In the genomic region with DNA sequence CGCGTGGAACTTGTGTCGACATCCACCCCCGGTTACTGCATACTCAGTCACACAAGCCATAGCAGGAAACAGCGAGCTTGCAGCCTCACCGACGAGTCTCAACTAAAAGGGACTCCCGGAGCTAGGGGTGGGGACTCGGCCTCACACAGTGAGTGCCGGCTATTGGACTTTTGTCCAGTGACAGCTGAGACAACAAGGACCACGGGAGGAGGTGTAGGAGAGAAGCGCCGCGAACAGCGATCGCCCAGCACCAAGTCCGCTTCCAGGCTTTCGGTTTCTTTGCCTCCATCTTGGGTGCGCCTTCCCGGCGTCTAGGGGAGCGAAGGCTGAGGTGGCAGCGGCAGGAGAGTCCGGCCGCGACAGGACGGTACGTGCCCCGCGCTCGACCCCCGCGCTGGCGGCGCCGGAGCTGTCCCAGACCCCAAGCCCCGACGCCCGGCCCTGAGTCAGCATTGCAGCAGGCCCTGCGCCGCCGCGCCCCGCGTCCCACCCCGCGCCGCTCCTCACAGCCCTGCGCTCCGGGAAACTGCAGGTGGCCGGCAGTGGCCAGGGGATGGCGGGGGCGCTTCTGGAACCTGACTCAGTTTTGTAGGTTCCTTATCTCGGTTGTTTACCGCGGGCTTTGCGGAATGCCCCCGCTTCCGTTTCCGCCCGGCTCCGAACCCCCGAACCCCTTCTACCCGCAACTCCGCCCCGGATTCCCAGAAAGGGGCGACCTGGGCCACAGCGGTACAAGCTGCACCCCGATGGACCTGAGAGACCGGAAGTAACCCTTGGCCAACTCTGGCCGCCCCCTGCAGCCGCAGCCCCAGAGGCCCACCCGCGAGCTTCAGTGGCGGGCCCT, we compare ENCODE assay signal across 8 cellular contexts. TPM values are rescaled to one million over a fixed set of nuclear protein-coding genes. Genes with fewer than 3 reads are reported as not detected.
DNase-seq lines count a peak whose midpoint lies in the region; ATAC-seq and TF ChIP-seq lines count a peak whose summit lies in the region.

Gene CFLAR (plus strand): TSS at position 50 of the 844 bp plus-strand sequence. CDS start 13,702 bp downstream, outside the sequence.

- no peaks in the 10 kb centered on the region for H3K9me3 Mint-ChIP-seq in Calu3 (ENCODE audit: low read depth, unreplicated experiment)
- H3K9me3 Mint-ChIP-seq in activated T-helper 17 cell treated with anti-CD3 and anti-CD28 coated beads, Interleukin-2, amount 50 U/mL, for 72 hours = no peaks in the 10 kb centered on the region
- H3K9me3 Mint-ChIP-seq in natural killer cell treated with Interleukin-12 subunit alpha and Interleukin-12 subunit beta and Interleukin-15 and Interleukin-18, amount 100 ng/mL, for 72 hours = no peaks in the 10 kb centered on the region
- H3K9me3 Mint-ChIP-seq in stimulated activated naive CD8-positive, alpha-beta T cell treated with anti-CD3 and anti-CD28 coated beads, Interleukin-15, Interleukin-2, amounts not matched to agents 100 ng/mL and 50 ng/mL, for 24 hours = no peaks in the 10 kb centered on the region

- H3K4me3 Mint-ChIP-seq in Calu3 (ENCODE audit: low read depth, unreplicated experiment) = peak within 1 kb of the TSS; percentile 71
- peak within 1 kb of the TSS; percentile 88 for H3K4me3 Mint-ChIP-seq in activated T-helper 17 cell treated with anti-CD3 and anti-CD28 coated beads, Interleukin-2, amount 50 U/mL, for 72 hours
- peak within 1 kb of the TSS; percentile 94 for H3K4me3 Mint-ChIP-seq in natural killer cell treated with Interleukin-12 subunit alpha and Interleukin-12 subunit beta and Interleukin-15 and Interleukin-18, amount 100 ng/mL, for 72 hours
- peak within 1 kb of the TSS; percentile 99 for H3K4me3 Mint-ChIP-seq in stimulated activated naive CD8-positive, alpha-beta T cell treated with anti-CD3 and anti-CD28 coated beads, Interleukin-15, Interleukin-2, amounts not matched to agents 100 ng/mL and 50 ng/mL, for 24 hours

- H3K36me3 Mint-ChIP-seq in Calu3 (ENCODE audit: insufficient read depth, unreplicated experiment) = peaks cover 83% of the 10 kb centered on the region
- H3K36me3 Mint-ChIP-seq in activated T-helper 17 cell treated with anti-CD3 and anti-CD28 coated beads, Interleukin-2, amount 50 U/mL, for 72 hours (ENCODE audit: low read depth) = peaks cover 60% of the 10 kb centered on the region
- H3K36me3 Mint-ChIP-seq in natural killer cell treated with Interleukin-12 subunit alpha and Interleukin-12 subunit beta and Interleukin-15 and Interleukin-18, amount 100 ng/mL, for 72 hours = peaks cover 28% of the 10 kb centered on the region
- peaks cover 13% of the 10 kb centered on the region for H3K36me3 Mint-ChIP-seq in stimulated activated naive CD8-positive, alpha-beta T cell treated with anti-CD3 and anti-CD28 coated beads, Interleukin-15, Interleukin-2, amounts not matched to agents 100 ng/mL and 50 ng/mL, for 24 hours (ENCODE audit: low read depth)

- no peaks in the 10 kb centered on the region for H3K27me3 Mint-ChIP-seq in Calu3 (ENCODE audit: unreplicated experiment)
- H3K27me3 Mint-ChIP-seq in activated T-helper 17 cell treated with anti-CD3 and anti-CD28 coated beads, Interleukin-2, amount 50 U/mL, for 72 hours = no peaks in the 10 kb centered on the region
- H3K27me3 Mint-ChIP-seq in natural killer cell treated with Interleukin-12 subunit alpha and Interleukin-12 subunit beta and Interleukin-15 and Interleukin-18, amount 100 ng/mL, for 72 hours = no peaks in the 10 kb centered on the region
- H3K27me3 Mint-ChIP-seq in stimulated activated naive CD8-positive, alpha-beta T cell treated with anti-CD3 and anti-CD28 coated beads, Interleukin-15, Interleukin-2, amounts not matched to agents 100 ng/mL and 50 ng/mL, for 24 hours = no peaks in the 10 kb centered on the region

- CTCF ChIA-PET in Calu3 (lab: Charles Lee) = interaction anchor here (0.7 to 3.5 kb wide), 2 partner anchors 42 to 211 kb away, joined by 3 to 20 read pairs; no protein-coding TSS in a partner anchor

- H3K4me1 Mint-ChIP-seq in Calu3 (ENCODE audit: low read depth, unreplicated experiment) = peaks cover 29% of the 10 kb centered on the region
- H3K4me1 Mint-ChIP-seq in activated T-helper 17 cell treated with anti-CD3 and anti-CD28 coated beads, Interleukin-2, amount 50 U/mL, for 72 hours = peaks cover 8% of the 10 kb centered on the region
- peaks cover 33 to 51% of the 10 kb centered on the region in 2 donors for H3K4me1 Mint-ChIP-seq in natural killer cell treated with Interleukin-12 subunit alpha and Interleukin-12 subunit beta and Interleukin-15 and Interleukin-18, amount 100 ng/mL, for 72 hours (ENCODE audit: low read depth in 2 of 2)
- H3K4me1 Mint-ChIP-seq in stimulated activated naive CD8-positive, alpha-beta T cell treated with anti-CD3 and anti-CD28 coated beads, Interleukin-15, Interleukin-2, amounts not matched to agents 100 ng/mL and 50 ng/mL, for 24 hours (ENCODE audit: low read depth) = peaks cover 42% of the 10 kb centered on the region

- DNase-seq in Calu3 = peak; percentile 82
- peak; percentile 61 for DNase-seq in HuH-7 (ENCODE audit: low spot score)
- DNase-seq in RPMI8226 = peak; percentile 66
- peak; percentile 72 for DNase-seq in fibroblast of mammary gland (ENCODE audit: low read depth)
- peak; percentile 97 for DNase-seq in natural killer cell treated with Interleukin-12 subunit alpha and Interleukin-12 subunit beta and Interleukin-15 and Interleukin-18, amount 100 ng/mL, for 72 hours (ENCODE audit: low spot score)

- peak within 1 kb of the TSS; percentile 99 for H3K27ac Mint-ChIP-seq in Calu3 (ENCODE audit: unreplicated experiment)
- peak within 1 kb of the TSS; percentile 93 for H3K27ac Mint-ChIP-seq in activated T-helper 17 cell treated with anti-CD3 and anti-CD28 coated beads, Interleukin-2, amount 50 U/mL, for 72 hours
- H3K27ac Mint-ChIP-seq in natural killer cell treated with Interleukin-12 subunit alpha and Interleukin-12 subunit beta and Interleukin-15 and Interleukin-18, amount 100 ng/mL, for 72 hours = peak within 1 kb of the TSS; percentile 100
- peak within 1 kb of the TSS; percentile 99 for H3K27ac Mint-ChIP-seq in stimulated activated naive CD8-positive, alpha-beta T cell treated with anti-CD3 and anti-CD28 coated beads, Interleukin-15, Interleukin-2, amounts not matched to agents 100 ng/mL and 50 ng/mL, for 24 hours

- intact Hi-C loops in Calu3 (cut with micrococcal nuclease; ENCODE audit: unreplicated experiment) = no loop called here

- peak within 1 kb of the TSS; percentile 78 for H3K4me3 ChIP-seq in fibroblast of mammary gland (ENCODE audit: control insufficient read depth, low read depth, low read length)

- no peak for TF ChIP-seq CTCF in Calu3 (IDR thresholded peaks at IDR 0.05; ENCODE audit: unreplicated experiment)
- TF ChIP-seq CTCF in fibroblast of mammary gland (conservative IDR thresholded peaks at IDR 0.05; ENCODE audit: control insufficient read depth, insufficient read depth, low read depth, low read length) = no peak

- peak; percentile 34 for ATAC-seq in GM21423 (IDR thresholded peaks at IDR 0.05; ENCODE audit: unreplicated experiment)
- peak; percentile 61 for ATAC-seq in activated T-helper 17 cell treated with anti-CD3 and anti-CD28 coated beads, Interleukin-2, amount 50 U/mL, for 72 hours (replicated peaks)
- ATAC-seq in natural killer cell treated with Interleukin-12 subunit alpha and Interleukin-12 subunit beta and Interleukin-15 and Interleukin-18, amount 100 ng/mL, for 72 hours = peak; percentile 77 to 79

- no TSS peak for BruUV-seq in Calu3 (replicated peaks; lab: Mats Ljungman, UMichigan)

RNA-seq across cellular contexts. Expression of gene CFLAR, which starts in this region (rescaled TPM):
- 232 and 285 TPM in 2 replicates for total RNA-seq in Calu3 (2022)
- total RNA-seq in activated T-helper 17 cell treated with anti-CD3 and anti-CD28 coated beads, Interleukin-2, amount 50 U/mL, for 72 hours = 100 to 1,000 TPM; 224 to 559 TPM
- total RNA-seq in natural killer cell treated with Interleukin-12 subunit alpha and Interleukin-12 subunit beta and Interleukin-15 and Interleukin-18, amount 100 ng/mL, for 72 hours = 100 to 1,000 TPM; 366 to 438 TPM

Comparison
In these comparisons a context has a peak if more than half of its experiments do, and no peak if none do; other contexts are left out.
1. Peak in every context shown above with its lines: DNase-seq, ATAC-seq and H3K4me3 ChIP-seq.